ENCODE assay signal across 15 cellular contexts in the genomic region with DNA sequence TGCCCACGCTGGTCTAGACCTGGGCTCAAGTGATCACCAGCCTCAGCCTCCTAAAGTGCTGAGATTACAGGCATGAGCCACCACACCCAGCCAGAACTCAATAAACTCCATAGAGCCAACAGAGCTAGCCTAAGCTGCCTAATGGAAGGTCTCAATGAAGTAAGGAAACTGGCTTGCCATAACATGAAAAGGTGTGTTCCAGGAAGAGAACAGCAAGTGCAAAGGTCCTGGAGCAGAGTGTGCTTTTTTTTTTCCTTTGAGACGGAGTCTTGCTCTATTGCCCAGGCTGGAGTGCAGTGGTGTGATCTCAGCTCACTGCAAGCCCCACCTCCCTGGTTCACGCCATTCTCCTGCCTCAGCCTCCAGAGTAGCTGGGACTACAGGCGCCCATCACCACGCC. TPM values are rescaled to one million over a fixed set of nuclear protein-coding genes. Genes with fewer than 3 reads are reported as not detected.
DNase-seq lines count a peak whose midpoint lies in the region; ATAC-seq, FAIRE-seq and TF ChIP-seq lines count a peak whose summit lies in the region.
"Not testable (repeated sequence)": the region's sequence is repeated elsewhere in the genome, so short reads cannot be mapped to it uniquely, and the experiment has no call there.
"Had no signal": no experiment of that assay in that cellular context is flagged by ENCODE, and none has a peak within 500 bp of the region (broad histone marks: within the 10 kb centered on the region; RNA-seq: fewer than 3 reads in every experiment).

No MANE protein-coding gene starts in this region.

- TF ChIP-seq EP300 in K562 (IDR thresholded peaks at IDR 0.05; ENCODE audit: low read length) = not testable (repeated sequence)

- ATAC-seq in WTC11, K562: not testable (repeated sequence)
- ATAC-seq in left colon (peak; percentile 78), mucosa of descending colon (peak; percentile 81)

- peaks cover 12 to 35% of the 10 kb centered on the region in 2 experiments for H3K4me1 ChIP-seq in K562 (replicated peaks in 1 of 2; ENCODE audit: control insufficient read depth in 2 of 2, insufficient read depth in 2 of 2, low read length in 2 of 2)
- not testable (repeated sequence) for H3K4me1 ChIP-seq in mucosa of descending colon (ENCODE audit: low read depth)

- H3K36me3 ChIP-seq in K562 (ENCODE audit: control insufficient read depth, insufficient read depth, low read length); mucosa of descending colon (ENCODE audit: low read depth): not testable (repeated sequence)

- in situ Hi-C loops in K562 (cut with MboI) = not testable (repeated sequence)

- not testable (repeated sequence) for H4K20me1 ChIP-seq in K562 (replicated peaks; ENCODE audit: control insufficient read depth, insufficient read depth, low read length)

- not testable (repeated sequence) for H3K4me2 ChIP-seq in K562 (ENCODE audit: insufficient read depth, low read length)

- not testable (repeated sequence) for TF ChIP-seq RAD21 in K562 (CRISPR knock-in tag; conservative IDR thresholded peaks at IDR 0.05 in 1 of 2, IDR thresholded peaks at IDR 0.05 in 1 of 2)

- not testable (repeated sequence) for H3K4me3 Mint-ChIP-seq in WTC11; dendritic cell treated with granulocyte-macrophage colony-stimulating factor and Interleukin-4, amounts not matched to agents 40 ng/mL and 50 ng/mL, for 4 days

- CTCF ChIA-PET in RWPE1 (lab: Yijun Ruan, JAX); K562 (lab: Yijun Ruan, JAX; ENCODE audit: low intra/inter-chr PET ratio): not testable (repeated sequence)
- CTCF ChIA-PET in WTC11 (lab: Charles Lee) = interaction anchor here (1.0 to 1.6 kb wide), 3 partner anchors 12 to 138 kb away, joined by 4 to 7 read pairs (median 5); a partner anchor contains a TSS

- H3K27me3 Mint-ChIP-seq in WTC11 (ENCODE audit: low read depth) = peaks cover 20% of the 10 kb centered on the region
- peaks cover 18% of the 10 kb centered on the region for H3K27me3 Mint-ChIP-seq in dendritic cell treated with granulocyte-macrophage colony-stimulating factor and Interleukin-4, amounts not matched to agents 40 ng/mL and 50 ng/mL, for 4 days

- H3K9ac ChIP-seq in K562 (ENCODE audit: insufficient read depth in 1 of 2, low read depth in 2 of 2, low read length in 2 of 2) = not testable (repeated sequence)

- H3K9me1 ChIP-seq in K562 (ENCODE audit: control insufficient read depth, insufficient read depth, low read length) = not testable (repeated sequence)

- H3K9me3 Mint-ChIP-seq in WTC11; dendritic cell treated with granulocyte-macrophage colony-stimulating factor and Interleukin-4, amounts not matched to agents 40 ng/mL and 50 ng/mL, for 4 days: not testable (repeated sequence)

- FAIRE-seq in K562 (lab: Jason Lieb, UNC) = not testable (repeated sequence)

- 54% methylated on average over 2 of the region's 5 CpGs for WGBS in K562 (ENCODE audit: insufficient coverage, low coverage, missing lambda C conversion rate)

- H2AFZ ChIP-seq in K562 (ENCODE audit: low read depth, low read length) = not testable (repeated sequence)

- intact Hi-C loops in K562 (cut with micrococcal nuclease); dendritic cell treated with granulocyte-macrophage colony-stimulating factor and Interleukin-4, amounts not matched to agents 40 ng/mL and 50 ng/mL, for 4 days (cut with micrococcal nuclease); mucosa of descending colon (cut with DNase I, micrococcal nuclease): not testable (repeated sequence)
- intact Hi-C loops in left colon (cut with DNase I, micrococcal nuclease) = loop anchor here in 1 of 2 donors (10.0 kb wide), 1 partner anchor 187 kb away; no protein-coding TSS in a partner anchor

- DNase-seq in RWPE1 (ENCODE audit: low spot score); WTC11 (ENCODE audit: low spot score); K562 (ENCODE audit: extremely low read depth in 1 of 4, low spot score in 3 of 4); left colon: not testable (repeated sequence)
- DNase-seq in mucosa of descending colon = peak in 1 of 3 donors; percentile 20

- not testable (repeated sequence) for H3K27me3 ChIP-seq in K562 (ENCODE audit: control insufficient read depth in 2 of 2, insufficient read depth in 2 of 2, low read length in 2 of 2)

- POLR2A ChIA-PET in RWPE1 (lab: Yijun Ruan, JAX; ENCODE audit: low non-redundant PET); WTC11 (lab: Charles Lee): not testable (repeated sequence)
- POLR2A ChIA-PET in K562 (lab: Yijun Ruan, JAX) = interaction anchor here (0.6 to 0.9 kb wide), 2 partner anchors 12 to 362 kb away, joined by 3 to 5 read pairs; a partner anchor contains a TSS

- BruUV-seq in K562 (replicated peaks; lab: Mats Ljungman, UMichigan) = not testable (repeated sequence)

- not testable (repeated sequence) for TF ChIP-seq CTCF in RWPE1 (conservative IDR thresholded peaks at IDR 0.05; ENCODE audit: low read depth); WTC11 (IDR thresholded peaks at IDR 0.05); K562 (IDR thresholded peaks at IDR 0.05 in 2 of 3, conservative IDR thresholded peaks at IDR 0.05 in 1 of 3; ENCODE audit: insufficient read depth in 2 of 3, low read depth in 1 of 3, low read length in 3 of 3); mucosa of descending colon (IDR thresholded peaks at IDR 0.05)

- not testable (repeated sequence) for H3K9me3 ChIP-seq in K562 (replicated peaks; ENCODE audit: control insufficient read depth, insufficient read depth, low read depth, low read length); mucosa of descending colon

- not testable (repeated sequence) for TF ChIP-seq POLR2A in K562 (conservative IDR thresholded peaks at IDR 0.05)

- H3K27ac ChIP-seq in RWPE1 = peak overlapping the region; percentile 56
- not testable (repeated sequence) for H3K27ac ChIP-seq in K562 (ENCODE audit: extremely low read depth, low read depth, low read length)

- H3K36me3 Mint-ChIP-seq in WTC11; dendritic cell treated with granulocyte-macrophage colony-stimulating factor and Interleukin-4, amounts not matched to agents 40 ng/mL and 50 ng/mL, for 4 days (ENCODE audit: low read depth): not testable (repeated sequence)

- not testable (repeated sequence) for H3K27ac Mint-ChIP-seq in WTC11
- peak overlapping the region; percentile 66 for H3K27ac Mint-ChIP-seq in dendritic cell treated with granulocyte-macrophage colony-stimulating factor and Interleukin-4, amounts not matched to agents 40 ng/mL and 50 ng/mL, for 4 days

- not testable (repeated sequence) for H3K79me2 ChIP-seq in K562 (ENCODE audit: control insufficient read depth, insufficient read depth, low read length)

- peaks cover 16% of the 10 kb centered on the region for H3K4me1 Mint-ChIP-seq in WTC11
- H3K4me1 Mint-ChIP-seq in dendritic cell treated with granulocyte-macrophage colony-stimulating factor and Interleukin-4, amounts not matched to agents 40 ng/mL and 50 ng/mL, for 4 days (ENCODE audit: low read depth) = peaks cover 24% of the 10 kb centered on the region

- not testable (repeated sequence) for H3K4me3 ChIP-seq in K562, mucosa of descending colon

RNA-seq across cellular contexts. Expression of a gene that starts 11.8 kb away (rescaled TPM):
- total RNA-seq in WTC11 (2021) = 41.4 to 53.7 TPM (median 47.5 TPM) in 3 replicates
- total RNA-seq in K562 (2011; cell fraction: chromatin; rRNA removed; ENCODE audit: low replicate concordance) = 3.6 and 10.9 TPM in 2 replicates
- total RNA-seq in K562 (2011; cell fraction: nucleolus; rRNA removed) = 3.8 and 4.2 TPM in 2 replicates
- total RNA-seq in K562 (2011; cell fraction: nucleoplasm; rRNA removed) = 4.3 and 8.0 TPM in 2 replicates
- total RNA-seq in K562 (2014; rRNA removed) = 19.9 and 37.7 TPM in 2 replicates
- total RNA-seq in K562 (2014; rRNA removed; fragmentation: Illumina TruSeq; extraction: Trizol) = 2.4 and 2.9 TPM in 2 replicates
- 7.5 and 8.3 TPM in 2 replicates for total RNA-seq in K562 (2015; rRNA removed; fragmentation: Illumina TruSeq; extraction: Trizol)
- 14.8 and 16.2 TPM in 2 replicates for total RNA-seq in K562 (2021)
- polyA plus RNA-seq in K562 (2011; rRNA removed) = 4.1 and 8.1 TPM in 2 replicates
- polyA plus RNA-seq in K562 (2011; cell fraction: cytosol; rRNA removed) = 9.2 and 10.8 TPM in 2 replicates
- 14.9 and 15.1 TPM in 2 replicates for polyA plus RNA-seq in K562 (2011; cell fraction: nucleus; rRNA removed)
- 23.4 and 24.4 TPM in 2 replicates for polyA plus RNA-seq in K562 (2012)
- 12.7 and 22.5 TPM in 2 replicates for polyA plus RNA-seq in K562 (2014; fragmentation: Illumina TruSeq; extraction: Trizol)
- polyA plus RNA-seq in K562 (2014; fragmentation: Nextera tagmentation; extraction: Ambion mirVana) = 10 to 100 TPM in 1 of 2 experiments, 1 to 10 TPM in 1; 6.3 to 11.5 TPM
- 8.2 and 19.3 TPM in 2 replicates for polyA plus RNA-seq in K562 (2014; rRNA removed)
- polyA minus RNA-seq in K562 (2011; rRNA and poly(A)+ RNA removed) = 1.7 and 4.4 TPM in 2 replicates
- 4.6 and 5.4 TPM in 2 replicates for polyA minus RNA-seq in K562 (2011; cell fraction: cytosol; rRNA and poly(A)+ RNA removed)
- 1.9 and 2.2 TPM in 2 replicates for polyA minus RNA-seq in K562 (2011; cell fraction: nucleus; rRNA and poly(A)+ RNA removed)
- total RNA-seq in left colon = 1 to 10 TPM; 1.7 to 4.2 TPM
- 10 to 100 TPM in 1 of 3 donors, 1 to 10 TPM in 2; 1.8 to 19.9 (median 3.7) TPM for total RNA-seq in mucosa of descending colon
- total RNA-seq: Daoy had no signal

RNA-seq across cellular contexts. Expression of a gene that starts 15.0 kb away (rescaled TPM):
- 0.28 to 0.39 TPM (median 0.37 TPM) in 3 replicates for total RNA-seq in WTC11 (2021)
- total RNA-seq in K562 (2011; cell fraction: chromatin; rRNA removed; ENCODE audit: low replicate concordance) = 0.32 TPM in 1 of 2 replicates, not detected in the other
- 0.13 TPM in 1 of 2 replicates, not detected in the other for total RNA-seq in K562 (2011; cell fraction: nucleolus; rRNA removed)
- 0.31 TPM in 1 of 2 replicates, not detected in the other for total RNA-seq in K562 (2011; cell fraction: nucleoplasm; rRNA removed)
- total RNA-seq in K562 (2014; rRNA removed) = not detected in 2 replicates
- not detected in 2 replicates for total RNA-seq in K562 (2014; rRNA removed; fragmentation: Illumina TruSeq; extraction: Trizol)
- total RNA-seq in K562 (2015; rRNA removed; fragmentation: Illumina TruSeq; extraction: Trizol) = not detected in 2 replicates
- not detected in 2 replicates for total RNA-seq in K562 (2021)
- polyA plus RNA-seq in K562 (2011; rRNA removed) = 0.04 TPM in 1 of 2 replicates, not detected in the other
- polyA plus RNA-seq in K562 (2011; cell fraction: cytosol; rRNA removed) = not detected in 2 replicates
- 0.09 and 0.21 TPM in 2 replicates for polyA plus RNA-seq in K562 (2011; cell fraction: nucleus; rRNA removed)
- polyA plus RNA-seq in K562 (2012) = 0.07 and 0.28 TPM in 2 replicates
- not detected in 2 replicates for polyA plus RNA-seq in K562 (2014; fragmentation: Illumina TruSeq; extraction: Trizol)
- polyA plus RNA-seq in K562 (2014; fragmentation: Nextera tagmentation; extraction: Ambion mirVana) = not detected
- 0.07 TPM in 1 of 2 replicates, not detected in the other for polyA plus RNA-seq in K562 (2014; rRNA removed)
- not detected in 2 replicates for polyA minus RNA-seq in K562 (2011; rRNA and poly(A)+ RNA removed)
- polyA minus RNA-seq in K562 (2011; cell fraction: cytosol; rRNA and poly(A)+ RNA removed) = not detected in 2 replicates
- not detected in 2 replicates for polyA minus RNA-seq in K562 (2011; cell fraction: nucleus; rRNA and poly(A)+ RNA removed)
- total RNA-seq in left colon = under 1 TPM; 0.49 to 0.53 TPM
- total RNA-seq in mucosa of descending colon = 1 to 10 TPM in 1 of 3 donors, under 1 TPM in 2; 0.22 to 1.2 (median 0.46) TPM
- total RNA-seq: A673, Daoy, GM12878 had no signal
- polyA plus RNA-seq: CD14-positive monocyte; CD8-positive, alpha-beta memory T cell had no signal

RNA-seq across cellular contexts. Expression of a gene that starts 20.6 kb away (rescaled TPM):
- total RNA-seq in WTC11 (2021) (10.5 to 12.0 TPM (median 11.4 TPM) in 3 replicates), K562 (2014; rRNA removed) (3.6 and 5.0 TPM in 2 replicates), K562 (2014; rRNA removed; fragmentation: Illumina TruSeq; extraction: Trizol) (0.96 and 1.1 TPM in 2 replicates), K562 (2015; rRNA removed; fragmentation: Illumina TruSeq; extraction: Trizol) (3.7 and 3.9 TPM in 2 replicates), K562 (2021) (2.6 and 5.5 TPM in 2 replicates), left colon (10 to 100 TPM in 1 of 2 donors, 1 to 10 TPM in 1; 6.9 to 14.6 TPM), mucosa of descending colon (10 to 100 TPM in 2 of 3 donors, 1 to 10 TPM in 1; 8.2 to 18.4 (median 11.1) TPM)
- 1.9 and 3.2 TPM in 2 replicates for total RNA-seq in K562 (2011; cell fraction: chromatin; rRNA removed; ENCODE audit: low replicate concordance)
- total RNA-seq in K562 (2011; cell fraction: nucleolus; rRNA removed) = 1.8 and 2.2 TPM in 2 replicates
- 2.1 and 3.3 TPM in 2 replicates for total RNA-seq in K562 (2011; cell fraction: nucleoplasm; rRNA removed)
- polyA plus RNA-seq in K562 (2011; rRNA removed) (0.45 and 1.1 TPM in 2 replicates), K562 (2014; fragmentation: Illumina TruSeq; extraction: Trizol) (1.8 and 2.1 TPM in 2 replicates), K562 (2014; fragmentation: Nextera tagmentation; extraction: Ambion mirVana) (under 1 TPM; 0.25 to 0.64 TPM), K562 (2014; rRNA removed) (1.6 and 3.8 TPM in 2 replicates)
- polyA plus RNA-seq in K562 (2011; cell fraction: cytosol; rRNA removed) = 1.0 and 1.3 TPM in 2 replicates
- 1.2 and 1.5 TPM in 2 replicates for polyA plus RNA-seq in K562 (2011; cell fraction: nucleus; rRNA removed)
- polyA plus RNA-seq in K562 (2012) = 4.6 and 5.2 TPM in 2 replicates
- 0.49 and 0.99 TPM in 2 replicates for polyA minus RNA-seq in K562 (2011; rRNA and poly(A)+ RNA removed)
- 0.38 and 1.8 TPM in 2 replicates for polyA minus RNA-seq in K562 (2011; cell fraction: cytosol; rRNA and poly(A)+ RNA removed)
- 0.67 and 2.7 TPM in 2 replicates for polyA minus RNA-seq in K562 (2011; cell fraction: nucleus; rRNA and poly(A)+ RNA removed)

RNA-seq across cellular contexts. Expression of a gene that starts 37.9 kb away (rescaled TPM):
- 5.9 to 6.8 TPM (median 6.5 TPM) in 3 replicates for total RNA-seq in WTC11 (2021)
- not detected in 2 replicates for total RNA-seq in K562 (2011; cell fraction: chromatin; rRNA removed; ENCODE audit: low replicate concordance)
- total RNA-seq in K562 (2011; cell fraction: nucleolus; rRNA removed) = not detected in 2 replicates
- total RNA-seq in K562 (2011; cell fraction: nucleoplasm; rRNA removed) = not detected in 2 replicates
- total RNA-seq in K562 (2014; rRNA removed) = not detected in 2 replicates
- not detected in 2 replicates for total RNA-seq in K562 (2014; rRNA removed; fragmentation: Illumina TruSeq; extraction: Trizol)
- total RNA-seq in K562 (2015; rRNA removed; fragmentation: Illumina TruSeq; extraction: Trizol) = not detected in 2 replicates
- not detected in 2 replicates for total RNA-seq in K562 (2021)
- not detected in 2 replicates for polyA plus RNA-seq in K562 (2011; rRNA removed)
- not detected in 2 replicates for polyA plus RNA-seq in K562 (2011; cell fraction: cytosol; rRNA removed)
- polyA plus RNA-seq in K562 (2011; cell fraction: nucleus; rRNA removed) = not detected in 2 replicates
- 0.21 and 0.40 TPM in 2 replicates for polyA plus RNA-seq in K562 (2012)
- not detected in 2 replicates for polyA plus RNA-seq in K562 (2014; fragmentation: Illumina TruSeq; extraction: Trizol)
- polyA plus RNA-seq in K562 (2014; fragmentation: Nextera tagmentation; extraction: Ambion mirVana) = under 1 TPM; 0.03 to 0.04 TPM
- polyA plus RNA-seq in K562 (2014; rRNA removed) = not detected in 2 replicates
- not detected in 2 replicates for polyA minus RNA-seq in K562 (2011; rRNA and poly(A)+ RNA removed)
- not detected in 2 replicates for polyA minus RNA-seq in K562 (2011; cell fraction: cytosol; rRNA and poly(A)+ RNA removed)
- polyA minus RNA-seq in K562 (2011; cell fraction: nucleus; rRNA and poly(A)+ RNA removed) = not detected in 2 replicates
- total RNA-seq in left colon = 100 to 1,000 TPM in 1 of 2 donors, 10 to 100 TPM in 1; 74.3 to 147 TPM
- 100 to 1,000 TPM in 2 of 3 donors, 10 to 100 TPM in 1; 44.7 to 137 (median 116) TPM for total RNA-seq in mucosa of descending colon
- total RNA-seq: A673; CD4-positive, alpha-beta memory T cell; CD4-positive, CD25-positive, alpha-beta regulatory T cell; CD8-positive, alpha-beta memory T cell; Daoy; G401; GM12878 had no signal
- polyA plus RNA-seq: AG04450, CD14-positive monocyte had no signal

RNA-seq across cellular contexts. Expression of a gene that starts 38.5 kb away (rescaled TPM):
- total RNA-seq in WTC11 (2021) = 46.7 to 64.6 TPM (median 48.4 TPM) in 3 replicates
- total RNA-seq in K562 (2011; cell fraction: chromatin; rRNA removed; ENCODE audit: low replicate concordance) = 16.1 and 40.7 TPM in 2 replicates
- 26.3 and 31.7 TPM in 2 replicates for total RNA-seq in K562 (2011; cell fraction: nucleolus; rRNA removed)
- 25.7 and 33.8 TPM in 2 replicates for total RNA-seq in K562 (2011; cell fraction: nucleoplasm; rRNA removed)
- 4.0 and 8.2 TPM in 2 replicates for total RNA-seq in K562 (2014; rRNA removed)
- 2.1 and 2.9 TPM in 2 replicates for total RNA-seq in K562 (2014; rRNA removed; fragmentation: Illumina TruSeq; extraction: Trizol)
- 5.4 and 5.5 TPM in 2 replicates for total RNA-seq in K562 (2015; rRNA removed; fragmentation: Illumina TruSeq; extraction: Trizol)
- total RNA-seq in K562 (2021) = 13.9 and 15.2 TPM in 2 replicates
- 2.0 and 3.5 TPM in 2 replicates for polyA plus RNA-seq in K562 (2011; rRNA removed)
- 2.7 and 9.3 TPM in 2 replicates for polyA plus RNA-seq in K562 (2011; cell fraction: cytosol; rRNA removed)
- polyA plus RNA-seq in K562 (2011; cell fraction: nucleus; rRNA removed) = 11.1 and 18.6 TPM in 2 replicates
- polyA plus RNA-seq in K562 (2012) = 7.0 and 7.3 TPM in 2 replicates
- polyA plus RNA-seq in K562 (2014; fragmentation: Illumina TruSeq; extraction: Trizol) = 2.6 and 6.4 TPM in 2 replicates
- under 1 TPM; 0.10 to 0.17 TPM for polyA plus RNA-seq in K562 (2014; fragmentation: Nextera tagmentation; extraction: Ambion mirVana)
- polyA plus RNA-seq in K562 (2014; rRNA removed) = 9.0 and 10.8 TPM in 2 replicates
- polyA minus RNA-seq in K562 (2011; rRNA and poly(A)+ RNA removed) = 2.8 and 3.5 TPM in 2 replicates
- 5.3 and 7.7 TPM in 2 replicates for polyA minus RNA-seq in K562 (2011; cell fraction: cytosol; rRNA and poly(A)+ RNA removed)
- 8.6 and 9.6 TPM in 2 replicates for polyA minus RNA-seq in K562 (2011; cell fraction: nucleus; rRNA and poly(A)+ RNA removed)
- 10 to 100 TPM; 45.1 to 51.0 TPM for total RNA-seq in left colon
- 10 to 100 TPM; 37.9 to 54.8 (median 50.2) TPM for total RNA-seq in mucosa of descending colon
